15 cellular contexts compared by ENCODE assay signal in genomic region chr3:169264711-169265110, GRCh38.
DNase-seq lines count a peak whose midpoint lies in the region; ATAC-seq and TF ChIP-seq lines count a peak whose summit lies in the region.
"Had no signal": no experiment of that assay in that cellular context is flagged by ENCODE, and none has a peak within 500 bp of the region (broad histone marks: within the 10 kb centered on the region; RNA-seq: fewer than 3 reads in every experiment).

No MANE protein-coding gene starts in this region.

- H3K9me2 ChIP-seq in SK-N-SH: no peaks in the 10 kb centered on the region

- no peak overlapping the region for H3K27ac ChIP-seq in SK-N-SH (ENCODE audit: low read depth in 2 of 2, low read length in 1 of 2)
- H3K27ac ChIP-seq: BLaER1 treated with 17β-estradiol and CSF1 and Interleukin-3, amounts not matched to agents 10 nM and 100 nM had no signal

- H3K36me3 ChIP-seq in SK-N-SH (replicated peaks in 1 of 2; ENCODE audit: control insufficient read depth in 1 of 2, insufficient read depth in 2 of 2, low read length in 1 of 2): no peaks in the 10 kb centered on the region
- H3K36me3 ChIP-seq: BLaER1 treated with 17β-estradiol and CSF1 and Interleukin-3, amounts not matched to agents 10 nM and 100 nM had no signal

- no peaks in the 10 kb centered on the region for H4K20me1 ChIP-seq in SK-N-SH (ENCODE audit: insufficient read depth)
- H4K20me1 ChIP-seq: BLaER1 treated with 17β-estradiol and CSF1 and Interleukin-3, amounts not matched to agents 10 nM and 100 nM had no signal

- POLR2A ChIA-PET in SK-N-SH (lab: Yijun Ruan, JAX): no interaction called here

- no peak for ATAC-seq in HG03135 (IDR thresholded peaks at IDR 0.05; ENCODE audit: unreplicated experiment)
- ATAC-seq: HCT116, T-cell had no signal

- no peaks in the 10 kb centered on the region for H3K9me3 ChIP-seq in SK-N-SH
- H3K9me3 ChIP-seq: BLaER1 treated with 17β-estradiol and CSF1 and Interleukin-3, amounts not matched to agents 10 nM and 100 nM had no signal

- CTCF ChIA-PET in SK-N-SH (lab: Yijun Ruan, JAX): interaction anchor here (0.9 to 1.3 kb wide), 3 partner anchors 20 to 127 kb away, joined by 3 read pairs; no protein-coding TSS in a partner anchor

- DNase-seq in COLO829 (ENCODE audit: low spot score) (peak; percentile 32), NCI-H1105 treated with DMSO at 0.1 percent for 48 hours (lab: John Stamatoyannopoulos, UW) (peak; percentile 98), SK-N-SH (peak; percentile 67), kidney tubule cell (ENCODE audit: low spot score) (peak; percentile 46), kidney glomerular epithelial cell (lab: John Stamatoyannopoulos, UW) (no peak), SK-N-DZ (ENCODE audit: low spot score) (no peak), GF-D8 (lab: John Stamatoyannopoulos, UW) (no peak)
- DNase-seq: activated T-cell treated with anti-CD3 and anti-CD28 coated beads, Interleukin-2, amount 50 U/mL, for 1 hour; endodermal cell; KBM-7; stimulated activated CD4-positive, alpha-beta T cell treated with anti-CD3 and anti-CD28 coated beads, Interleukin-4, amount 100 ng/mL, for 1 hour; T-cell had no signal

- peak; percentile 20; the same call in 1 of the 2 replicates for TF ChIP-seq RAD21 in SK-N-SH (IDR thresholded peaks at IDR 0.05; ENCODE audit: low read length)

- peaks cover 0 to 6% of the 10 kb centered on the region in 2 experiments; a peak in 3 of 4 replicates for H3K4me1 ChIP-seq in SK-N-SH (ENCODE audit: control insufficient read depth in 1 of 2, insufficient read depth in 2 of 2, low read depth in 1 of 2, low read length in 1 of 2)
- H3K4me1 ChIP-seq: BLaER1 treated with 17β-estradiol and CSF1 and Interleukin-3, amounts not matched to agents 10 nM and 100 nM had no signal

- peak in 1 of 2 experiments; percentile 38; a peak in 1 of 4 replicates for TF ChIP-seq EP300 in SK-N-SH (IDR thresholded peaks at IDR 0.05; ENCODE audit: borderline replicate concordance in 1 of 2, low read depth in 1 of 2, low read length in 1 of 2)

- H2AFZ ChIP-seq in SK-N-SH (ENCODE audit: low read depth): no peak overlapping the region

- WGBS in SK-N-SH (ENCODE audit: low lambda C conversion rate): 3% methylated on average over 2 of the region's 2 CpGs

- H3K4me2 ChIP-seq in SK-N-SH: no peak overlapping the region
- H3K4me2 ChIP-seq: BLaER1 treated with 17β-estradiol and CSF1 and Interleukin-3, amounts not matched to agents 10 nM and 100 nM had no signal

- no peak for TF ChIP-seq CTCF in SK-N-SH (IDR thresholded peaks at IDR 0.05)

- H3K4me3 ChIP-seq in SK-N-SH (ENCODE audit: low read depth in 2 of 2, low read length in 1 of 2): no peak overlapping the region
- H3K4me3 ChIP-seq: BLaER1 treated with 17β-estradiol and CSF1 and Interleukin-3, amounts not matched to agents 10 nM and 100 nM had no signal

- no peaks in the 10 kb centered on the region for H3K27me3 ChIP-seq in SK-N-SH (ENCODE audit: insufficient read depth)
- H3K27me3 ChIP-seq: BLaER1 treated with 17β-estradiol and CSF1 and Interleukin-3, amounts not matched to agents 10 nM and 100 nM had no signal

- no peaks in the 10 kb centered on the region for H3K79me2 ChIP-seq in SK-N-SH (ENCODE audit: insufficient read depth)

- H3K9ac ChIP-seq in SK-N-SH: no peak overlapping the region
- H3K9ac ChIP-seq: BLaER1 treated with 17β-estradiol and CSF1 and Interleukin-3, amounts not matched to agents 10 nM and 100 nM had no signal

- H3F3A ChIP-seq in SK-N-SH (replicated peaks; ENCODE audit: insufficient read depth): no peaks in the 10 kb centered on the region

TF ChIP-seq in SK-N-SH, 30 proteins besides CTCF, POLR2A, EP300 and RAD21:
- TF ChIP-seq ELF1 (IDR thresholded peaks at IDR 0.05) (no peak), POLR2AphosphoS5 (IDR thresholded peaks at IDR 0.05; ENCODE audit: low read depth, low read length) (no peak), NRF1 (IDR thresholded peaks at IDR 0.05; ENCODE audit: low read depth, low read length) (no peak), TAF1 (IDR thresholded peaks at IDR 0.05; ENCODE audit: borderline replicate concordance, low read depth, low read length) (no peak), JUND (IDR thresholded peaks at IDR 0.05) (no peak), RCOR1 (IDR thresholded peaks at IDR 0.05; ENCODE audit: low read length) (no peak), FOSL2 (IDR thresholded peaks at IDR 0.05; ENCODE audit: borderline replicate concordance, low read depth) (no peak), MXI1 (IDR thresholded peaks at IDR 0.05; ENCODE audit: low read depth, low read length) (peak; percentile 55), NFIC (IDR thresholded peaks at IDR 0.05; ENCODE audit: borderline replicate concordance) (0 out of 2 replicates have a peak, but pooled peaks have one; percentile 31)
- TF ChIP-seq, protein P1, sequence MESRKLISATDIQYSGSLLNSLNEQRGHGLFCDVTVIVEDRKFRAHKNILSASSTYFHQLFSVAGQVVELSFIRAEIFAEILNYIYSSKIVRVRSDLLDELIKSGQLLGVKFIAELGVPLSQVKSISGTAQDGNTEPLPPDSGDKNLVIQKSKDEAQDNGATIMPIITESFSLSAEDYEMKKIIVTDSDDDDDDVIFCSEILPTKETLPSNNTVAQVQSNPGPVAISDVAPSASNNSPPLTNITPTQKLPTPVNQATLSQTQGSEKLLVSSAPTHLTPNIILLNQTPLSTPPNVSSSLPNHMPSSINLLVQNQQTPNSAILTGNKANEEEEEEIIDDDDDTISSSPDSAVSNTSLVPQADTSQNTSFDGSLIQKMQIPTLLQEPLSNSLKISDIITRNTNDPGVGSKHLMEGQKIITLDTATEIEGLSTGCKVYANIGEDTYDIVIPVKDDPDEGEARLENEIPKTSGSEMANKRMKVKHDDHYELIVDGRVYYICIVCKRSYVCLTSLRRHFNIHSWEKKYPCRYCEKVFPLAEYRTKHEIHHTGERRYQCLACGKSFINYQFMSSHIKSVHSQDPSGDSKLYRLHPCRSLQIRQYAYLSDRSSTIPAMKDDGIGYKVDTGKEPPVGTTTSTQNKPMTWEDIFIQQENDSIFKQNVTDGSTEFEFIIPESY (IDR thresholded peaks at IDR 0.05; ENCODE audit: borderline replicate concordance, low read depth): no peak

Comparison
In these comparisons a context has a peak if more than half of its experiments do, and no peak if none do; other contexts are left out.
1. DNase-seq: peak in COLO829 (single experiment), NCI-H1105 treated with DMSO at 0.1 percent for 48 hours (single experiment), SK-N-SH (single experiment) and kidney tubule cell (single experiment); none in kidney glomerular epithelial cell (single experiment), SK-N-DZ (single experiment) and GF-D8 (single experiment).